In the genomic region with DNA sequence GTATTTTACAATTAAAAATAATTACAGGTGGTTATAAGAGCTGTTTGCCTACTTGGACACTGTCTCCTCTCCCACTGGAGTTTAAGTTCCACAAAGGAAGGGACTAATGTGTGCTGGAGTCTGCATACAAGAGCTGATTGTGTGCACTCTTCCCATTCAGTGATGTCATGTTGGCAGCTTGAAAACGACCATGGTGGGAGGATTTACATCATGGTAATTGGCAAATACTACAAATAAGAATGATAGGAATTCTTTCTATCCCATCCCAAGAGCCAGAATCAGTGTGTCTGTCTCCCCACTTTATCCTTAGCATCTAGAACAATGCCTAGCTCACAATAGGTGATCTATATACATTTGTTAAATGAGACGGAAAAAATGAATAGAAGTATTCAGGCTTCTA, we compare ENCODE assay signal across 24 cellular contexts. TPM values are rescaled to one million over a fixed set of nuclear protein-coding genes. Genes with fewer than 3 reads are reported as not detected.
DNase-seq lines count a peak whose midpoint lies in the region; ATAC-seq and TF ChIP-seq lines count a peak whose summit lies in the region.
"Had no signal": no experiment of that assay in that cellular context is flagged by ENCODE, and none has a peak within 500 bp of the region (broad histone marks: within the 10 kb centered on the region; RNA-seq: fewer than 3 reads in every experiment).

No MANE protein-coding gene starts in this region.

- H3K4me1 ChIP-seq in Caco-2 (peaks cover 32% of the 10 kb centered on the region), right cardiac atrium (ENCODE audit: control insufficient read depth, insufficient read depth, low read length) (peaks cover 10% of the 10 kb centered on the region), spleen (peaks cover 0 to 25% (median 7%) of the 10 kb centered on the region in 6 donors)
- H3K4me1 ChIP-seq: prostate gland, SJSA1 had no signal

- DNase-seq in Caco-2 (no peak), amniotic epithelial cell (ENCODE audit: low read depth) (peak; percentile 25), right cardiac atrium (no peak), spleen (no peak), AML-193 (lab: John Stamatoyannopoulos, UW) (no peak), NCI-H2029 (lab: John Stamatoyannopoulos, UW) (no peak), glomerular visceral epithelial cell (ENCODE audit: extremely low spot score) (no peak)
- DNase-seq: activated CD4-positive, alpha-beta memory T cell treated with anti-CD3 and anti-CD28 coated beads, Interleukin-2, amount 10 ng/mL, durations not matched to agents 7 days and 5 days; activated CD4-positive, CD25-positive, alpha-beta regulatory T cell treated with anti-CD3 and anti-CD28 coated beads, Interleukin-2, amount 50 U/mL, for 72 hours; effector CD8-positive, alpha-beta T cell; erythroblast; HFFc6; NCI-H1436 treated with DMSO at 0.1 percent for 48 hours; NCI-H2171 treated with DMSO at 0.1 percent for 48 hours; substantia nigra; T-helper 1 cell had no signal

- no peaks in the 10 kb centered on the region for H3K9me3 ChIP-seq in Caco-2
- H3K9me3 ChIP-seq in right cardiac atrium (ENCODE audit: control insufficient read depth, low read length): no peaks in the 10 kb centered on the region
- H3K9me3 ChIP-seq in spleen: no peaks in the 10 kb centered on the region
- H3K9me3 ChIP-seq: gastroesophageal sphincter, prostate gland, SJSA1 had no signal

- 53% methylated on average over 2 of the region's 2 CpGs for WGBS in right cardiac atrium
- 42 to 81% (median 67%) methylated on average over 2 of the region's 2 CpGs for WGBS in spleen, 5 donors

- no TSS peak for BruUV-seq in Caco-2 (replicated peaks; lab: Mats Ljungman, UMichigan)

- H3K27me3 ChIP-seq in Caco-2 (replicated peaks; ENCODE audit: control insufficient read depth, insufficient read depth, low read length) (no peaks in the 10 kb centered on the region), right cardiac atrium (ENCODE audit: control insufficient read depth, insufficient read depth) (no peaks in the 10 kb centered on the region), spleen (replicated peaks in 1 of 7) (no peaks in the 10 kb centered on the region)
- H3K27me3 ChIP-seq: gastroesophageal sphincter, SJSA1 had no signal

- CTCF ChIA-PET in Caco-2 (lab: Charles Lee): interaction anchor here (1.0 kb wide), 1 partner anchor 121 kb away, joined by 3 read pairs; no protein-coding TSS in a partner anchor

- H3K36me3 ChIP-seq in Caco-2 (ENCODE audit: control insufficient read depth, insufficient read depth, low read length) (no peaks in the 10 kb centered on the region; the same call in 1 of the 2 replicates), spleen (no peaks in the 10 kb centered on the region)
- H3K36me3 ChIP-seq: gastroesophageal sphincter, prostate gland, SJSA1 had no signal

- ATAC-seq in right cardiac atrium (peak; percentile 25 to 27), HG02610 (IDR thresholded peaks at IDR 0.05; ENCODE audit: unreplicated experiment) (no peak)

- H3K9me3 Mint-ChIP-seq in Caco-2 (ENCODE audit: unreplicated experiment): no peaks in the 10 kb centered on the region
- H3K9me3 Mint-ChIP-seq: activated CD4-positive, alpha-beta memory T cell treated with anti-CD3 and anti-CD28 coated beads, Interleukin-2, amount 10 ng/mL, durations not matched to agents 7 days and 5 days; CD14-positive monocyte; HFFc6 had no signal

- H3K4me3 ChIP-seq in Caco-2 (ENCODE audit: low read depth, low read length): no peak overlapping the region
- H3K4me3 ChIP-seq in right cardiac atrium (ENCODE audit: low read length): no peak overlapping the region
- H3K4me3 ChIP-seq in spleen: no peak overlapping the region
- H3K4me3 ChIP-seq: gastroesophageal sphincter, prostate gland, SJSA1, skin epidermis had no signal

- no peaks in the 10 kb centered on the region for H3K27me3 Mint-ChIP-seq in Caco-2 (ENCODE audit: insufficient read depth, unreplicated experiment)
- H3K27me3 Mint-ChIP-seq: activated CD4-positive, alpha-beta memory T cell treated with anti-CD3 and anti-CD28 coated beads, Interleukin-2, amount 10 ng/mL, durations not matched to agents 7 days and 5 days had no signal

- TF ChIP-seq CTCF in Caco-2 (IDR thresholded peaks at IDR 0.05; ENCODE audit: insufficient read depth in 1 of 2, low read depth in 1 of 2, low read length in 1 of 2, severe bottlenecking in 1 of 2, unreplicated experiment in 1 of 2) (no peak), spleen (IDR thresholded peaks at IDR 0.05 in 8 of 11, conservative IDR thresholded peaks at IDR 0.05 in 3 of 11) (no peak)

- TF ChIP-seq POLR2A in spleen (IDR thresholded peaks at IDR 0.05): no peak

- H3K27ac Mint-ChIP-seq in Caco-2 (ENCODE audit: unreplicated experiment): peak overlapping the region; percentile 34
- H3K27ac Mint-ChIP-seq: activated CD4-positive, alpha-beta memory T cell treated with anti-CD3 and anti-CD28 coated beads, Interleukin-2, amount 10 ng/mL, durations not matched to agents 7 days and 5 days had no signal

- H3K27ac ChIP-seq in right cardiac atrium (ENCODE audit: low read length) (no peak overlapping the region), spleen (peak overlapping the region in 6 of 8 donors; percentile 42 to 65 (median 50))
- H3K27ac ChIP-seq: KMS-11, prostate gland, SJSA1, skin epidermis had no signal

- POLR2A ChIA-PET in Caco-2 (lab: Charles Lee): no interaction called here

- intact Hi-C loops in Caco-2 (cut with micrococcal nuclease; ENCODE audit: unreplicated experiment): no loop called here
- intact Hi-C loops in right cardiac atrium (cut with DNase I): no loop called here
- intact Hi-C loops in spleen (cut with DNase I; ENCODE audit: low total_unique reads): no loop called here

- H3K4me3 Mint-ChIP-seq in Caco-2 (ENCODE audit: unreplicated experiment): no peak overlapping the region
- H3K4me3 Mint-ChIP-seq: activated CD4-positive, alpha-beta memory T cell treated with anti-CD3 and anti-CD28 coated beads, Interleukin-2, amount 10 ng/mL, durations not matched to agents 7 days and 5 days; brain; CD14-positive monocyte; HFFc6 had no signal

- peaks cover 23% of the 10 kb centered on the region for H3K4me1 Mint-ChIP-seq in Caco-2 (ENCODE audit: low read depth, unreplicated experiment)
- H3K4me1 Mint-ChIP-seq: activated CD4-positive, alpha-beta memory T cell treated with anti-CD3 and anti-CD28 coated beads, Interleukin-2, amount 10 ng/mL, durations not matched to agents 7 days and 5 days had no signal

- H3K36me3 Mint-ChIP-seq in Caco-2 (ENCODE audit: insufficient read depth, unreplicated experiment): peaks cover 7% of the 10 kb centered on the region
- H3K36me3 Mint-ChIP-seq: brain, CD14-positive monocyte had no signal

RNA-seq across cellular contexts. Expression of a gene that starts 14.1 kb away (rescaled TPM):
- total RNA-seq in Caco-2 (2022) (0.18 TPM in 1 of 2 replicates, not detected in the other), right cardiac atrium (10 to 100 TPM; 20.1 to 34.0 (median 21.2) TPM), spleen (10 to 100 TPM in 1 of 7 donors, 1 to 10 TPM in 6; 4.7 to 17.2 (median 7.2) TPM)
- polyA plus RNA-seq in right cardiac atrium (11.6 TPM), spleen (1 to 10 TPM in 1 of 3 donors, under 1 TPM in 2; 0.27 to 1.1 (median 0.37) TPM)
